8 cellular contexts compared by ENCODE assay signal in the genomic region with DNA sequence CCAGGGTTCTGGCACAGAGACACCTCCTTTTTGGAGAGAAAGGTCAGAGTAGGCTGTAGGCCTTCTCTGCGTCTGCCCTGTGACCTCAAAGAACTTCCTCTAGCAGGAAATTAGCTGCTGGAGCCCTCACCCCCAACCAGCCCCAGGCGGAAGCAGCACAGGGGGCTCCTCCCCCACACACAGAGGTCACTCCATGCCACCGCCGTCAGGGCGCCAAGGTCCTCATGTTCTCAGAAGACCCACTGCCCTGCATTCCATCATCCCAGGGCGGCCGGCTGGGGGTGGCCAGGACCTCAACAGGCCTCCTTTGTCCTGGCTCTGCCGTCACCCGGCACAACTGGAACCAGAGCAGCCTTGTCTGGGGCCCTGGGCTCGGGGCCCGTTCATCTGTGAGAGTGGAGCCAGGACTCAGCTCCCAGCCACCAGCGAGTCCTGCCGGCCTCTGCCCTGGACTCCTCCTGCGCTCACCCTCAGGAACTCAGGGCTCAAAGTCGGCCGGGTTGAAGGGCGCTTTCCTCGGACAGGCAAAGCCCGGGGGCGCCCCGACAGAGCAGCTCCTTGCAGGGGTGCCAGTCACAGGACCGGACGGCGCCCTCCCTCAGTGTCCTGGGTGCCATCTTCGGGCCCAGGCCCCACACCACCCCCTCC. TPM values are rescaled to one million over a fixed set of nuclear protein-coding genes. Genes with fewer than 3 reads are reported as not detected.
DNase-seq lines count a peak whose midpoint lies in the region; ATAC-seq lines count a peak whose summit lies in the region.

No MANE protein-coding gene starts in this region.

- ATAC-seq in activated CD4-positive, CD25-positive, alpha-beta regulatory T cell treated with anti-CD3 and anti-CD28 coated beads, Interleukin-2, amount 50 U/mL, for 24 hours: peak; percentile 26 to 37
- ATAC-seq in GM18867 (IDR thresholded peaks at IDR 0.05; ENCODE audit: unreplicated experiment): no peak

- peak overlapping the region; percentile 91 for H3K4me3 ChIP-seq in mesodermal cell (ENCODE audit: extremely low read depth, insufficient read depth, low read length, poor library complexity, severe bottlenecking)

- H3K9me3 ChIP-seq in mesodermal cell (ENCODE audit: control insufficient read depth, low read length): no peaks in the 10 kb centered on the region

- DNase-seq in activated T-cell treated with anti-CD3 and anti-CD28 coated beads for 1 hour (ENCODE audit: low read depth) (peak; percentile 49), activated T-cell treated with anti-CD3 and anti-CD28 coated beads for 4 hours (no peak), substantia nigra (lab: John Stamatoyannopoulos, UW) (peak; percentile 56 to 95 (median 87)), NCI-H146 treated with DMSO at 0.1 percent for 48 hours (lab: John Stamatoyannopoulos, UW; ENCODE audit: unreplicated experiment) (no peak)
- DNase-seq in effector CD4-positive, alpha-beta T cell: peak; percentile 62

- peaks cover 46% of the 10 kb centered on the region for H3K4me1 ChIP-seq in mesodermal cell (ENCODE audit: control insufficient read depth, insufficient read depth, low read length, poor library complexity, severe bottlenecking)

- peaks cover 43% of the 10 kb centered on the region for H3K36me3 ChIP-seq in mesodermal cell (ENCODE audit: control insufficient read depth, insufficient read depth, low read length)

- WGBS in mesodermal cell (ENCODE audit: insufficient coverage in 2 of 2), 2 experiments: 1 to 4% methylated on average over 15 to 25 of the region's 25 CpGs

- peak overlapping the region; percentile 97 for H3K27ac ChIP-seq in mesodermal cell (ENCODE audit: low read depth, low read length, severe bottlenecking)
- peak overlapping the region; percentile 100 for H3K27ac ChIP-seq in substantia nigra (ENCODE audit: low read depth, low read length, poor library complexity, severe bottlenecking)

RNA-seq across cellular contexts. Expression of gene TMC6, which starts 1.2 kb away (rescaled TPM):
- 149 TPM for polyA plus RNA-seq in mesodermal cell (2013, experiment 1 of 2)
- 113 TPM for polyA plus RNA-seq in mesodermal cell (2013, experiment 2 of 2)

RNA-seq across cellular contexts. Expression of gene TMC8, which starts 3.2 kb away (rescaled TPM):
- 8.0 TPM for polyA plus RNA-seq in mesodermal cell (2013, experiment 1 of 2)
- polyA plus RNA-seq in mesodermal cell (2013, experiment 2 of 2): 5.5 TPM

RNA-seq across cellular contexts. Expression of gene C17orf99, which starts 18.8 kb away (rescaled TPM):
- not detected for polyA plus RNA-seq in mesodermal cell (2013, experiment 1 of 2)
- polyA plus RNA-seq in mesodermal cell (2013, experiment 2 of 2): not detected

RNA-seq across cellular contexts. Expression of gene SYNGR2, which starts 41.0 kb away (rescaled TPM):
- 42.5 TPM for polyA plus RNA-seq in mesodermal cell (2013, experiment 1 of 2)
- polyA plus RNA-seq in mesodermal cell (2013, experiment 2 of 2): 31.4 TPM

RNA-seq across cellular contexts. Expression of gene TK1, which starts 59.5 kb away (rescaled TPM):
- polyA plus RNA-seq in mesodermal cell (2013, experiment 1 of 2): 52.8 TPM
- 44.5 TPM for polyA plus RNA-seq in mesodermal cell (2013, experiment 2 of 2)

Comparison
In these comparisons a context has a peak if more than half of its experiments do, and no peak if none do; other contexts are left out.
1. DNase-seq: peak in activated T-cell treated with anti-CD3 and anti-CD28 coated beads for 1 hour (single experiment), effector CD4-positive, alpha-beta T cell (single experiment) and substantia nigra (49 of 49); none in activated T-cell treated with anti-CD3 and anti-CD28 coated beads for 4 hours (single experiment) and NCI-H146 treated with DMSO at 0.1 percent for 48 hours (single experiment).